In the genomic region with DNA sequence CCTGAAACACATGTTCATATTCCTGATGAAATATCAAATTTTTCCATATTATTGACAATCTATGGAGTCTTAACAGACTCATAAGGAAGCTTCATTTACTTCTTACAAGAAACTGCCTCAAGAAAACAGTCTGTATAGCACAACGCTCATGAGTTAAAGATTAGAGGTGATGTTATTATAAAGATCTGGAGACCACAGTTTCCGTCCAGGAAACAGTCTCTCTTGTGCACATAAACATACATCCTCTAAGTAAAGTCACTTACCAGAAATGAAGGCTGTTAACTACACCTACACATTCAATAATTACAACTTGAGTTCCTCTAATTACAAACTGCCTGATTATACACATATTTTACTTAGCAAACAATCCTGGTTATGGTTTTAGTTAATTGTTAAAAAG, we compare ENCODE assay signal across 12 cellular contexts.
DNase-seq lines count a peak whose midpoint lies in the region; ATAC-seq, FAIRE-seq and TF ChIP-seq lines count a peak whose summit lies in the region.
"Had no signal": no experiment of that assay in that cellular context is flagged by ENCODE, and none has a peak within 500 bp of the region (broad histone marks: within the 10 kb centered on the region; RNA-seq: fewer than 3 reads in every experiment).

No MANE protein-coding gene starts in this region.

- H3K27me3 Mint-ChIP-seq in natural killer cell (ENCODE audit: low read depth in 2 of 2) (no peaks in the 10 kb centered on the region), HFFc6 (ENCODE audit: insufficient read depth) (0 out of 2 replicates have a peak, but pooled peaks cover 1% of the 10 kb centered on the region)
- H3K27me3 Mint-ChIP-seq: brain had no signal

- H3K4me1 Mint-ChIP-seq in natural killer cell (peaks cover 51% of the 10 kb centered on the region in 2 donors), HFFc6 (ENCODE audit: low read depth) (peaks cover 26% of the 10 kb centered on the region)
- H3K4me1 Mint-ChIP-seq: brain had no signal

- intact Hi-C loops in natural killer cell (cut with micrococcal nuclease) = loop anchor here (1.0 kb wide), 1 partner anchor 34 kb away; no protein-coding TSS in a partner anchor

- FAIRE-seq in GM18507 (lab: Jason Lieb, UNC) = peak; percentile 67
- FAIRE-seq: D721Med had no signal

- H3K36me3 Mint-ChIP-seq in activated naive CD4-positive, alpha-beta T cell treated with anti-CD3 and anti-CD28 coated beads, Interleukin-2, amount 50 U/mL, for 72 hours = peaks cover 3 to 52% of the 10 kb centered on the region in 2 donors
- H3K36me3 Mint-ChIP-seq in natural killer cell = peaks cover 6% of the 10 kb centered on the region
- H3K36me3 Mint-ChIP-seq in HFFc6 (ENCODE audit: low read depth) = peaks cover 16% of the 10 kb centered on the region

- peak; percentile 59 for ATAC-seq in HG03139 (IDR thresholded peaks at IDR 0.05; ENCODE audit: unreplicated experiment)
- ATAC-seq in activated naive CD4-positive, alpha-beta T cell treated with anti-CD3 and anti-CD28 coated beads, Interleukin-2, amount 50 U/mL, for 72 hours = peak; percentile 81 to 90
- ATAC-seq in natural killer cell = peak; percentile 91 to 95 (median 93)

- DNase-seq in GM18507 (ENCODE audit: extremely low spot score, insufficient read length, low read depth) (no peak), natural killer cell (no peak), HFFc6 (no peak), hypothalamus (lab: John Stamatoyannopoulos, UW) (no peak), NCI-H526 treated with DMSO at 0.1 percent for 48 hours (lab: John Stamatoyannopoulos, UW) (no peak)
- no peak for DNase-seq in activated naive CD4-positive, alpha-beta T cell treated with anti-CD3 and anti-CD28 coated beads, Interleukin-2, amount 50 U/mL, for 72 hours (ENCODE audit: low spot score in 2 of 2)
- DNase-seq: HCEC 1CT; mammary epithelial cell; stimulated activated CD4-positive, alpha-beta T cell treated with anti-CD3 and anti-CD28 coated beads, Interleukin-4, amount 100 ng/mL, for 24 hours had no signal

- peak overlapping the region; percentile 95 to 99 for H3K27ac Mint-ChIP-seq in activated naive CD4-positive, alpha-beta T cell treated with anti-CD3 and anti-CD28 coated beads, Interleukin-2, amount 50 U/mL, for 72 hours
- H3K27ac Mint-ChIP-seq in natural killer cell (peak overlapping the region; percentile 93 to 98), HFFc6 (no peak overlapping the region)
- H3K27ac Mint-ChIP-seq: brain had no signal

- peaks cover 0 to 7% of the 10 kb centered on the region in 2 donors for H3K9me3 Mint-ChIP-seq in activated naive CD4-positive, alpha-beta T cell treated with anti-CD3 and anti-CD28 coated beads, Interleukin-2, amount 50 U/mL, for 72 hours
- H3K9me3 Mint-ChIP-seq in natural killer cell (no peaks in the 10 kb centered on the region), HFFc6 (no peaks in the 10 kb centered on the region)
- H3K9me3 Mint-ChIP-seq: brain had no signal

- H3K4me3 Mint-ChIP-seq in natural killer cell = peak overlapping the region; percentile 98
- H3K4me3 Mint-ChIP-seq in HFFc6 = no peak overlapping the region
- H3K4me3 Mint-ChIP-seq: brain had no signal

- TF ChIP-seq CTCF in natural killer cell (IDR thresholded peaks at IDR 0.05) (no peak), HFFc6 (IDR thresholded peaks at IDR 0.05) (no peak)
